21 cellular contexts compared by ENCODE assay signal in the genomic region with DNA sequence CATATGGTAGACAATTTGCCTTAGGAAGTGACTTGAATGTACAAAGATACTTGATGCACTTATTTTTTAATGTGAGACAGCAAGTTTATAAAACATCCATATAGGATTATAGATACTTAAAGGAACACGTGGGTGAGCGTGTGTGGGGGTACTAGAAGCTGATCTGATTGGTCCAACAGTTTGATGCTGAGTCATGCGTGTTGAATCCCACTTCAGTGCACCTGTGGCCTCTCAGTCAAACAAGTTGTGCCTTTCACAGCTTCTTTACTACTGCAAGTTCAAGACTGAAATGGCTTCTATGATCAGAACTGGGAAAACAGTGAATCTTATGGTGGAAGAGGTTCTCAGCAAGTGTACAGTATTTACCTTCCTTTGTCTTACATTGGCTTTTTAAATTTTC.
"Had no signal": no experiment of that assay in that cellular context is flagged by ENCODE, and none has a peak within 500 bp of the region (broad histone marks: within the 10 kb centered on the region; RNA-seq: fewer than 3 reads in every experiment).

No MANE protein-coding gene starts in this region.

- H3K9me3 Mint-ChIP-seq: activated B cell treated with CpG ODN at 0.5 μM for 24 hours; activated CD8-positive, alpha-beta T cell treated with anti-CD3 and anti-CD28 coated beads for 36 hours; activated T-cell treated with anti-CD3 and anti-CD28 coated beads, Interleukin-2, amount 50 U/mL, for 72 hours; neural crest cell had no signal

- H3K27me3 ChIP-seq: body of pancreas, hepatocyte, ovary, stomach, testis, upper lobe of right lung had no signal

- H3K36me3 ChIP-seq: ovary, upper lobe of right lung had no signal

- H3K4me3 ChIP-seq: body of pancreas, coronary artery, hepatocyte, ovary, stomach, testis, upper lobe of right lung had no signal

- H3K79me2 ChIP-seq: hepatocyte had no signal

- H3K4me1 Mint-ChIP-seq: activated B cell treated with CpG ODN at 0.5 μM for 24 hours had no signal

- DNase-seq: activated B cell treated with CpG ODN at 0.5 μM for 24 hours; activated CD4-positive, alpha-beta T cell treated with anti-CD3 and anti-CD28 coated beads for 48 hours; activated CD8-positive, alpha-beta memory T cell treated with anti-CD3 and anti-CD28 coated beads, Interleukin-2, amount 50 U/mL, for 4 hours; activated CD8-positive, alpha-beta T cell treated with anti-CD3 and anti-CD28 coated beads for 36 hours; activated gamma-delta T cell treated with Interleukin-2 at 50 U/mL for 16 hours; activated T-cell treated with anti-CD3 and anti-CD28 coated beads, Interleukin-2, amount 50 U/mL, for 72 hours; amniotic stem cell; body of pancreas; central memory CD4-positive, alpha-beta T cell; ovary; stimulated activated CD4-positive, alpha-beta T cell treated with anti-CD3 and anti-CD28 coated beads, Interleukin-12 subunit alpha, Interleukin-12 subunit beta, amount 100 ng/mL, for 4 hours; stimulated activated CD4-positive, alpha-beta T cell treated with anti-CD3 and anti-CD28 coated beads, Interleukin-2, amount 100 ng/mL, for 24 hours; stomach; testis; upper lobe of right lung had no signal

- H3K27ac Mint-ChIP-seq: activated B cell treated with CpG ODN at 0.5 μM for 24 hours; activated CD8-positive, alpha-beta T cell treated with anti-CD3 and anti-CD28 coated beads for 36 hours; activated naive CD8-positive, alpha-beta T cell; activated T-cell treated with anti-CD3 and anti-CD28 coated beads, Interleukin-2, amount 50 U/mL, for 72 hours had no signal

- H3K9me3 ChIP-seq: body of pancreas, ovary, stomach, testis, upper lobe of right lung had no signal

- ATAC-seq: activated CD8-positive, alpha-beta T cell treated with anti-CD3 and anti-CD28 coated beads for 36 hours; body of pancreas; esophagus mucosa; sciatic nerve; upper lobe of right lung had no signal

- H3K27ac ChIP-seq: body of pancreas, coronary artery, hepatocyte, ovary, stomach, testis, upper lobe of right lung had no signal

- H3K4me3 Mint-ChIP-seq: activated B cell treated with CpG ODN at 0.5 μM for 24 hours; activated CD8-positive, alpha-beta T cell treated with anti-CD3 and anti-CD28 coated beads for 36 hours; activated naive CD8-positive, alpha-beta T cell; activated T-cell treated with anti-CD3 and anti-CD28 coated beads, Interleukin-2, amount 50 U/mL, for 72 hours; neural crest cell had no signal

- H2AFZ ChIP-seq: hepatocyte had no signal

- H3K27me3 Mint-ChIP-seq: activated B cell treated with CpG ODN at 0.5 μM for 24 hours; activated CD8-positive, alpha-beta T cell treated with anti-CD3 and anti-CD28 coated beads for 36 hours; activated naive CD8-positive, alpha-beta T cell had no signal
